8 cellular contexts compared by ENCODE assay signal in genomic region chr18:2657043-2657512, GRCh38. TPM values are rescaled to one million over a fixed set of nuclear protein-coding genes. Genes with fewer than 3 reads are reported as not detected.
DNase-seq lines count a peak whose midpoint lies in the region; ATAC-seq and TF ChIP-seq lines count a peak whose summit lies in the region.

No MANE protein-coding gene starts in this region.

- H3K36me3 ChIP-seq in Loucy (ENCODE audit: insufficient read depth, low read length), result no peaks in the 10 kb centered on the region

- no peaks in the 10 kb centered on the region for H3K27me3 ChIP-seq in CD4-positive, alpha-beta T cell (ENCODE audit: control insufficient read depth, insufficient read depth, low read length)
- H3K27me3 ChIP-seq in Loucy (ENCODE audit: insufficient read depth, low read length, poor library complexity, severe bottlenecking), result no peaks in the 10 kb centered on the region

- no peaks in the 10 kb centered on the region for H3K9me3 ChIP-seq in CD4-positive, alpha-beta T cell (ENCODE audit: control insufficient read depth, low read length)
- no peaks in the 10 kb centered on the region for H3K9me3 ChIP-seq in Loucy (ENCODE audit: insufficient read depth, low read depth, low read length)

- ATAC-seq in CD4-positive, alpha-beta T cell (ENCODE audit: poor library complexity), result no peak
- ATAC-seq in HG03139 (IDR thresholded peaks at IDR 0.05; ENCODE audit: unreplicated experiment) (no peak), GM21576 (IDR thresholded peaks at IDR 0.05; ENCODE audit: unreplicated experiment) (no peak)

- H3K4me3 ChIP-seq in Loucy (ENCODE audit: low read length, poor library complexity, severe bottlenecking), result peak overlapping the region; percentile 87
- H3K4me3 ChIP-seq in coronary artery, result peak overlapping the region; percentile 93

- peaks cover 52% of the 10 kb centered on the region for H3K4me1 Mint-ChIP-seq in CD4-positive, alpha-beta T cell (ENCODE audit: low read depth)
- H3K4me1 Mint-ChIP-seq in nephron, result peaks cover 24% of the 10 kb centered on the region

- H3K36me3 Mint-ChIP-seq in CD4-positive, alpha-beta T cell (ENCODE audit: low read depth), result peaks cover 57% of the 10 kb centered on the region
- peaks cover 14% of the 10 kb centered on the region for H3K36me3 Mint-ChIP-seq in nephron (ENCODE audit: low read depth)

- no peak for TF ChIP-seq CTCF in CD4-positive, alpha-beta T cell (IDR thresholded peaks at IDR 0.05)
- no peak for TF ChIP-seq CTCF in Loucy (conservative IDR thresholded peaks at IDR 0.05; ENCODE audit: low read length)
- no peak for TF ChIP-seq CTCF in coronary artery (IDR thresholded peaks at IDR 0.05)
- TF ChIP-seq CTCF in nephron (IDR thresholded peaks at IDR 0.05; ENCODE audit: unreplicated experiment in 3 of 3), result no peak

- CTCF ChIA-PET in CD4-positive, alpha-beta T cell (lab: Charles Lee), result interaction anchor here (1.2 to 4.6 kb wide), 4 partner anchors 21 to 110 kb away, joined by 3 to 32 read pairs (median 7); partner anchors contain the start of genes METTL4 and NDC80

- peak overlapping the region; percentile 76 for H3K4me2 ChIP-seq in Loucy (ENCODE audit: low read depth, low read length, poor library complexity, severe bottlenecking)

- H3K9me3 Mint-ChIP-seq in CD4-positive, alpha-beta T cell, result no peaks in the 10 kb centered on the region
- no peaks in the 10 kb centered on the region for H3K9me3 Mint-ChIP-seq in nephron

- H3K27ac ChIP-seq in CD4-positive, alpha-beta T cell (ENCODE audit: low read depth, low read length), result peak overlapping the region; percentile 73
- peak overlapping the region; percentile 97 to 99 for H3K27ac ChIP-seq in coronary artery

- peaks cover 60% of the 10 kb centered on the region for H3K79me2 ChIP-seq in Loucy (ENCODE audit: insufficient read depth, low read length)

- intact Hi-C loops in CD4-positive, alpha-beta T cell (cut with DNase I, micrococcal nuclease), result loop anchor here (2.0 to 10.0 kb wide), 5 partner anchors 26 to 790 kb away; no protein-coding TSS in a partner anchor

- POLR2A ChIA-PET in CD4-positive, alpha-beta T cell (lab: Charles Lee), result interaction anchor here (0.6 to 7.7 kb wide), 32 partner anchors 8 to 948 kb away, joined by 3 to 698 read pairs (median 6); partner anchors contain the start of genes METTL4, MYL12A, MYL12B and NDC80

- peak overlapping the region; percentile 96 for H3K9ac ChIP-seq in Loucy (ENCODE audit: low read depth, low read length, poor library complexity, severe bottlenecking)

- H4K20me1 ChIP-seq in Loucy (ENCODE audit: insufficient read depth, low read length, poor library complexity, severe bottlenecking), result peaks cover 56% of the 10 kb centered on the region

- peak overlapping the region; percentile 89 for H3K27ac Mint-ChIP-seq in CD4-positive, alpha-beta T cell
- H3K27ac Mint-ChIP-seq in nephron, result peak overlapping the region; percentile 87 to 95 (median 94)

- no peak for DNase-seq in CD4-positive, alpha-beta T cell
- DNase-seq in coronary artery (ENCODE audit: low spot score), result no peak
- DNase-seq in mesenteric fat pad (ENCODE audit: low spot score), result no peak
- DNase-seq in inferior parietal cortex (ENCODE audit: extremely low spot score), result no peak

- no peaks in the 10 kb centered on the region for H3K27me3 Mint-ChIP-seq in CD4-positive, alpha-beta T cell
- peaks cover 7% of the 10 kb centered on the region for H3K27me3 Mint-ChIP-seq in nephron (ENCODE audit: low read depth)

- H2AFZ ChIP-seq in Loucy (ENCODE audit: low read length), result no peak overlapping the region

- peak overlapping the region; percentile 97 for H3K4me3 Mint-ChIP-seq in CD4-positive, alpha-beta T cell
- H3K4me3 Mint-ChIP-seq in nephron, result peak overlapping the region; percentile 93 to 98 (median 97)

- H3K4me1 ChIP-seq in Loucy (ENCODE audit: insufficient read depth, low read length, poor library complexity, severe bottlenecking), result peaks cover 24% of the 10 kb centered on the region

- H3K9me2 ChIP-seq in Loucy (replicated peaks; ENCODE audit: low read depth, low read length), result no peaks in the 10 kb centered on the region

- no peaks in the 10 kb centered on the region for H3F3A ChIP-seq in Loucy (ENCODE audit: low read depth)

RNA-seq across cellular contexts. Expression of gene SMCHD1, which starts 1.6 kb away (rescaled TPM):
- 100 to 1,000 TPM; 357 to 359 TPM for total RNA-seq in CD4-positive, alpha-beta T cell
- total RNA-seq in mesenteric fat pad, result 52.3 TPM
